ENCODE assay signal across 8 cellular contexts in the genomic region with DNA sequence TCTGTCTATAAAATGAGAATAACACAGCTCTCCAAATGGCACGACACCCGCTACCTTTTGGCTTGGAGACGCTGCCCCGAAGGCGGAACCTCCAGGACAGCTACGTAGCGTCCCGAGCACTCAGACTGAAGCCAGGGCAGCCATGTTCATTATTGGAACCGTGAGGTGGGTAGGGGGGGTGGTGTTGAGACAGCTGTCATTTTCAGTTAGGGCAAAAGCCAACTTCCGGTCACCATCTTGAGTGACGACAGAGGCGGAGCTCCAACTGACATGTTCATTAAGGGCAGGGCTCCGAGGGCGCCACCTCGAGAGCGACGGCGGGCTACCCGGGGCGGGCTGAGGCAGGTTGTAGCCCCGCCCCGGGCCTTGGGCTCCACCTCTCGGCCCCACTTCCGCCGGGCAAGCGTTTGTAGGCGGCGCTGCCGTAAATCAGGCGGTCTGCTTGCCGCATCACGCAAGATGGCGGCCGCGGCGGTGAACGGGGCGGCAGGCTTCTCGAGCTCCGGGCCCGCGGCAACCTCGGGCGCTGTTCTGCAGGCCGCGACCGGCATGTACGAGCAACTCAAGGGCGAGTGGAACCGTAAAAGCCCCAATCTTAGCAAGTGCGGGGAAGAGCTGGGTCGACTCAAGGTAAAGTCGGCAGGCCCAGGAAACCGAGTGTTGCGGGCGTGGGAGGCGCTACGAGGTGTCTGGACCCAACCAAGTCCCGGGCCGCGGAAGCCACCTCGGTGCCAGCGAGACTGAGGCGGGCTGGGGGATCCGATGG. TPM values are rescaled to one million over a fixed set of nuclear protein-coding genes. Genes with fewer than 3 reads are reported as not detected.
DNase-seq lines count a peak whose midpoint lies in the region; ATAC-seq, FAIRE-seq and TF ChIP-seq lines count a peak whose summit lies in the region.

A gene (plus strand): TSS at position 240 of the 766 bp plus-strand sequence. CDS start 31 bp downstream, at position 271.

- intact Hi-C loops in Right ventricle myocardium superior (cut with DNase I), result loop anchor here (2.0 kb wide), 1 partner anchor 40 kb away; a partner anchor contains a TSS
- intact Hi-C loops in pancreas (cut with DNase I), result no loop called here
- intact Hi-C loops in tibial artery (cut with DNase I; ENCODE audit: low total_unique reads), result loop anchor here (2.0 to 5.0 kb wide), 2 partner anchors 37 to 142 kb away; a partner anchor contains a TSS

- H3K9me3 Mint-ChIP-seq in activated naive CD8-positive, alpha-beta T cell treated with anti-CD3 and anti-CD28 coated beads, Interleukin-2, amount 50 U/mL, for 24 hours, result no peaks in the 10 kb centered on the region

- peak within 1 kb of the TSS; percentile 98 for H3K4me3 Mint-ChIP-seq in activated naive CD8-positive, alpha-beta T cell treated with anti-CD3 and anti-CD28 coated beads, Interleukin-2, amount 50 U/mL, for 24 hours

- H3K27me3 Mint-ChIP-seq in activated naive CD8-positive, alpha-beta T cell treated with anti-CD3 and anti-CD28 coated beads, Interleukin-2, amount 50 U/mL, for 24 hours, result no peaks in the 10 kb centered on the region

- H3K27ac Mint-ChIP-seq in activated naive CD8-positive, alpha-beta T cell treated with anti-CD3 and anti-CD28 coated beads, Interleukin-2, amount 50 U/mL, for 24 hours, result peak within 1 kb of the TSS; percentile 97

- peak within 1 kb of the TSS; percentile 76 to 88 (median 84) for H3K27ac ChIP-seq in pancreas
- H3K27ac ChIP-seq in tibial artery, result peak within 1 kb of the TSS; percentile 82 to 91

- H3K4me1 Mint-ChIP-seq in activated naive CD8-positive, alpha-beta T cell treated with anti-CD3 and anti-CD28 coated beads, Interleukin-2, amount 50 U/mL, for 24 hours, result peaks cover 27% of the 10 kb centered on the region

- peak within 1 kb of the TSS; percentile 47 to 91 (median 76) for H3K4me3 ChIP-seq in pancreas
- H3K4me3 ChIP-seq in tibial artery, result peak within 1 kb of the TSS; percentile 66 to 95

- H3K36me3 Mint-ChIP-seq in activated naive CD8-positive, alpha-beta T cell treated with anti-CD3 and anti-CD28 coated beads, Interleukin-2, amount 50 U/mL, for 24 hours (ENCODE audit: low read depth), result peaks cover 35% of the 10 kb centered on the region

- H3K9me3 ChIP-seq in pancreas (no peaks in the 10 kb centered on the region), tibial artery (no peaks in the 10 kb centered on the region)

- 0% methylated on average over 64 to 65 of the region's 65 CpGs for WGBS in pancreas, 2 donors

- H3K4me1 ChIP-seq in pancreas, result peaks cover 0 to 11% (median 4%) of the 10 kb centered on the region in 3 donors
- peaks cover 0 to 25% (median 20%) of the 10 kb centered on the region in 4 donors for H3K4me1 ChIP-seq in tibial artery

- no peaks in the 10 kb centered on the region for H3K27me3 ChIP-seq in pancreas
- no peaks in the 10 kb centered on the region for H3K27me3 ChIP-seq in tibial artery

- ATAC-seq in HG02763 (IDR thresholded peaks at IDR 0.05; ENCODE audit: unreplicated experiment) (peak; percentile 93), Right ventricle myocardium superior (ENCODE audit: poor library complexity) (peak; percentile 99), pancreas (peak; percentile 98 to 99 (median 98))
- ATAC-seq in activated naive CD8-positive, alpha-beta T cell treated with anti-CD3 and anti-CD28 coated beads, Interleukin-2, amount 50 U/mL, for 24 hours, result peak; percentile 98

- peak; percentile 94 for DNase-seq in NCI-H1417 treated with DMSO at 0.1 percent for 48 hours (lab: John Stamatoyannopoulos, UW)
- DNase-seq in SW480 (ENCODE audit: low spot score), result peak; percentile 100
- peak; percentile 98 for DNase-seq in activated naive CD8-positive, alpha-beta T cell treated with anti-CD3 and anti-CD28 coated beads, Interleukin-2, amount 50 U/mL, for 24 hours
- peak; percentile 99 for DNase-seq in Right ventricle myocardium superior
- peak; percentile 96 to 99 (median 99) for DNase-seq in pancreas
- DNase-seq in tibial artery, result peak; percentile 99 to 100

- TF ChIP-seq CTCF in GM12874 (IDR thresholded peaks at IDR 0.05; ENCODE audit: insufficient read depth, low read depth, low read length) (peak; percentile 38; the same call in 1 of the 2 replicates), pancreas (IDR thresholded peaks at IDR 0.05) (no peak), tibial artery (IDR thresholded peaks at IDR 0.05) (peak in 1 of 2 experiments; percentile 11)

- peaks cover 0 to 2% (median 0%) of the 10 kb centered on the region in 3 donors for H3K36me3 ChIP-seq in pancreas
- peaks cover 19 to 33% (median 26%) of the 10 kb centered on the region in 3 donors for H3K36me3 ChIP-seq in tibial artery

- FAIRE-seq in pancreas (lab: Jason Lieb, UNC), result peak; percentile 97

RNA-seq across cellular contexts. Expression of the gene that starts here (rescaled TPM):
- total RNA-seq in Right ventricle myocardium superior (299 TPM), pancreas (10 to 100 TPM; 45.0 to 71.3 (median 58.7) TPM)
- 10 to 100 TPM; 25.3 to 76.0 TPM for polyA plus RNA-seq in pancreas

Comparison
In these comparisons a context has a peak if more than half of its experiments do, and no peak if none do; other contexts are left out.
1. Peak in every context shown above with its lines: DNase-seq, ATAC-seq, H3K4me3 ChIP-seq and H3K27ac ChIP-seq.
2. intact Hi-C loops: an anchor here in Right ventricle myocardium superior (2.0 kb wide) and tibial artery (2.0 to 5.0 kb wide); none called in pancreas.